9 cellular contexts compared by ENCODE assay signal in the genomic region with DNA sequence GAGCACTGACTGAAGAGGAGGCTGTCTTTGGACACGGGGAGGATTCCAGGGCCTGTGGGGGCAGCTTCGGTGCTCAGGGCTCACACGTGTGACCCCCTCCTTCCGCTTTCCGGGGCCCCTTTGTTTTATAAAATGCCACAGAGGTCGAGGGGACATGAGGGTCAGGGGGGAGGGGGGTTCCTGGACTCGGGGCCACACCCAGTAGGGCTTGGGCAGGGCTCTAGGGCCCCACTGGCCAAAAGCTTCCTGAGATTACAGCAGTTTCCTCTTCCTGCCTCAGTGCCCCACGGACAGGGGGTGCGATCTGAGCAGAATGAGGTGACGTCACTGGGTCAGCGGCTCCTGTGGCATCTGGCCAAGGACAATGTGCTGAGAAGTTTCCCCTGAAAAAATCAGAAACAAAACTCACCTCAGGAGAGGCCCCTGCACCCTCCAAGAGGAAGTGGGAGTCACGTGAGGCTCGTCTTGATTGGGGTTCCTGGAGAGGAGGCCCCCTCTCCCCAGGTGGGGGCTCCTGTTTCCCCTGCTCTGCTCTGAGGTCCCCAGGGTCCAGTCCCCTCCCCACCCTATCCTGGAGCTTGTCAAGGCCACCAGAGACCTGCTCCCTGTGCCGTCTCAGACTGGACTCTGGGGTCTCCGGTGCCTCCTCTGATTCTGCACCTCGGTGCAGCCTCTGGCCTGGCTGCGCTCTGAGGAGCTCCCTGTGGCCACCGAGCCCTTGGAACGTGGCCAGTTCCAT. TPM values are rescaled to one million over a fixed set of nuclear protein-coding genes. Genes with fewer than 3 reads are reported as not detected.
A peak's percentile ranks its signal among the peaks of the same experiment; 100 is the strongest.
DNase-seq lines count a peak whose midpoint lies in the region; ATAC-seq and TF ChIP-seq lines count a peak whose summit lies in the region.
"Had no signal": no experiment of that assay in that cellular context is flagged by ENCODE, and none has a peak within 500 bp of the region (broad histone marks: within the 10 kb centered on the region; RNA-seq: fewer than 3 reads in every experiment).

No MANE protein-coding gene starts in this region.

- no peaks in the 10 kb centered on the region for H3K9me2 ChIP-seq in PC-3 (replicated peaks; ENCODE audit: low read length)

- intact Hi-C loops in PC-3 (cut with micrococcal nuclease): no loop called here

- H3K79me2 ChIP-seq in PC-3 (ENCODE audit: low read length): no peaks in the 10 kb centered on the region

- H3K4me2 ChIP-seq in PC-3 (ENCODE audit: low read length): no peak overlapping the region

- BruUV-seq in PC-3 (replicated peaks; lab: Mats Ljungman, UMichigan): no TSS peak

- no peaks in the 10 kb centered on the region for H3K9me3 ChIP-seq in PC-3 (ENCODE audit: low read length)

- no peaks in the 10 kb centered on the region for H3K27me3 ChIP-seq in PC-3 (ENCODE audit: low read length)

- H3K4me3 ChIP-seq in PC-3 (ENCODE audit: low read length): no peak overlapping the region

- CTCF ChIA-PET in PC-3 (lab: Charles Lee): no interaction called here

- no peaks in the 10 kb centered on the region for H3K36me3 Mint-ChIP-seq in stimulated activated naive CD8-positive, alpha-beta T cell treated with anti-CD3 and anti-CD28 coated beads, Interleukin-15, Interleukin-2, amounts not matched to agents 100 ng/mL and 50 ng/mL, for 24 hours (ENCODE audit: low read depth)

- H2AFZ ChIP-seq in PC-3 (ENCODE audit: low read length): no peak overlapping the region

- no peaks in the 10 kb centered on the region for H3K4me1 ChIP-seq in PC-3 (ENCODE audit: insufficient read depth, low read length)

- no peaks in the 10 kb centered on the region for H3K36me3 ChIP-seq in PC-3 (ENCODE audit: low read depth, low read length)

- ATAC-seq in HG02759 (IDR thresholded peaks at IDR 0.05; ENCODE audit: unreplicated experiment) (peak; percentile 77), PC-3 (no peak)

- no peak overlapping the region for H3K9ac ChIP-seq in PC-3 (ENCODE audit: low read length)

- no peaks in the 10 kb centered on the region for H3F3A ChIP-seq in PC-3 (ENCODE audit: low read length, unreplicated experiment)

- H3K27ac Mint-ChIP-seq in stimulated activated naive CD8-positive, alpha-beta T cell treated with anti-CD3 and anti-CD28 coated beads, Interleukin-15, Interleukin-2, amounts not matched to agents 100 ng/mL and 50 ng/mL, for 24 hours: peak overlapping the region; percentile 97

- no peaks in the 10 kb centered on the region for H4K20me1 ChIP-seq in PC-3 (ENCODE audit: low read length)

- H3K27ac ChIP-seq in PC-3 (ENCODE audit: low read length): no peak overlapping the region

- POLR2A ChIA-PET in PC-3 (lab: Charles Lee; ENCODE audit: unreplicated experiment): no interaction called here

- TF ChIP-seq CTCF in PC-3 (conservative IDR thresholded peaks at IDR 0.05; ENCODE audit: low read depth, low read length): no peak

- DNase-seq in SKM-1 treated with dmso at 0.1 percent for 144 hours (lab: John Stamatoyannopoulos, UW; ENCODE audit: unreplicated experiment) (peak; percentile 95), lung microvascular endothelial cell (ENCODE audit: low read depth in 2 of 2) (peak; percentile 85 to 92), DMS79 (lab: John Stamatoyannopoulos, UW) (no peak), PC-3 (no peak)
- DNase-seq in central memory CD4-positive, alpha-beta T cell: peak; percentile 69

- no peaks in the 10 kb centered on the region for H3K27me3 Mint-ChIP-seq in stimulated activated naive CD8-positive, alpha-beta T cell treated with anti-CD3 and anti-CD28 coated beads, Interleukin-15, Interleukin-2, amounts not matched to agents 100 ng/mL and 50 ng/mL, for 24 hours

- H3K4me1 Mint-ChIP-seq in stimulated activated naive CD8-positive, alpha-beta T cell treated with anti-CD3 and anti-CD28 coated beads, Interleukin-15, Interleukin-2, amounts not matched to agents 100 ng/mL and 50 ng/mL, for 24 hours (ENCODE audit: low read depth): peaks cover 86% of the 10 kb centered on the region

- peak; percentile 52 for TF ChIP-seq POLR2A in GM15510 (IDR thresholded peaks at IDR 0.05; ENCODE audit: borderline replicate concordance, extremely low read depth, insufficient read length)

- H3K9me3 Mint-ChIP-seq in stimulated activated naive CD8-positive, alpha-beta T cell treated with anti-CD3 and anti-CD28 coated beads, Interleukin-15, Interleukin-2, amounts not matched to agents 100 ng/mL and 50 ng/mL, for 24 hours: no peaks in the 10 kb centered on the region

- H3K4me3 Mint-ChIP-seq in stimulated activated naive CD8-positive, alpha-beta T cell treated with anti-CD3 and anti-CD28 coated beads, Interleukin-15, Interleukin-2, amounts not matched to agents 100 ng/mL and 50 ng/mL, for 24 hours: peak overlapping the region; percentile 74

RNA-seq across cellular contexts. Expression of gene IFITM3, which starts 6.4 kb away (rescaled TPM):
- total RNA-seq in lung microvascular endothelial cell (37.3 and 51.6 TPM in 2 replicates), PC-3 (2014; rRNA removed) (91.6 and 97.6 TPM in 2 replicates)

RNA-seq across cellular contexts. Expression of gene IFITM1, which starts 13.2 kb away (rescaled TPM):
- 0.20 and 0.87 TPM in 2 replicates for total RNA-seq in lung microvascular endothelial cell
- total RNA-seq in PC-3 (2014; rRNA removed): 2.0 and 2.2 TPM in 2 replicates

RNA-seq across cellular contexts. Expression of gene IFITM2, which starts 19.4 kb away (rescaled TPM):
- total RNA-seq in lung microvascular endothelial cell (32.1 and 71.9 TPM in 2 replicates), PC-3 (2014; rRNA removed) (36.3 and 49.0 TPM in 2 replicates)

RNA-seq across cellular contexts. Expression of gene IFITM5, which starts 27.7 kb away (rescaled TPM):
- total RNA-seq in lung microvascular endothelial cell (not detected in 2 replicates), PC-3 (2014; rRNA removed) (not detected in 2 replicates)
- total RNA-seq: T-helper 1 cell treated with Interleukin-12 subunit alpha and Interleukin-12 subunit beta and Interleukin-4 antibody, amounts not matched to agents 30 ng/mL and 1 ng/mL, for 36 hours had no signal

RNA-seq across cellular contexts. Expression of gene PGGHG, which starts 38.1 kb away (rescaled TPM):
- total RNA-seq in lung microvascular endothelial cell (7.6 and 10.1 TPM in 2 replicates), PC-3 (2014; rRNA removed) (10.6 and 12.4 TPM in 2 replicates)

Comparison
In these comparisons a context has a peak if more than half of its experiments do, and no peak if none do; other contexts are left out.
1. DNase-seq: peak in SKM-1 treated with dmso at 0.1 percent for 144 hours (single experiment), central memory CD4-positive, alpha-beta T cell (single experiment) and lung microvascular endothelial cell (2 of 2); none in DMS79 (single experiment) and PC-3 (single experiment).